ENCODE assay signal across 10 cellular contexts in the genomic region with DNA sequence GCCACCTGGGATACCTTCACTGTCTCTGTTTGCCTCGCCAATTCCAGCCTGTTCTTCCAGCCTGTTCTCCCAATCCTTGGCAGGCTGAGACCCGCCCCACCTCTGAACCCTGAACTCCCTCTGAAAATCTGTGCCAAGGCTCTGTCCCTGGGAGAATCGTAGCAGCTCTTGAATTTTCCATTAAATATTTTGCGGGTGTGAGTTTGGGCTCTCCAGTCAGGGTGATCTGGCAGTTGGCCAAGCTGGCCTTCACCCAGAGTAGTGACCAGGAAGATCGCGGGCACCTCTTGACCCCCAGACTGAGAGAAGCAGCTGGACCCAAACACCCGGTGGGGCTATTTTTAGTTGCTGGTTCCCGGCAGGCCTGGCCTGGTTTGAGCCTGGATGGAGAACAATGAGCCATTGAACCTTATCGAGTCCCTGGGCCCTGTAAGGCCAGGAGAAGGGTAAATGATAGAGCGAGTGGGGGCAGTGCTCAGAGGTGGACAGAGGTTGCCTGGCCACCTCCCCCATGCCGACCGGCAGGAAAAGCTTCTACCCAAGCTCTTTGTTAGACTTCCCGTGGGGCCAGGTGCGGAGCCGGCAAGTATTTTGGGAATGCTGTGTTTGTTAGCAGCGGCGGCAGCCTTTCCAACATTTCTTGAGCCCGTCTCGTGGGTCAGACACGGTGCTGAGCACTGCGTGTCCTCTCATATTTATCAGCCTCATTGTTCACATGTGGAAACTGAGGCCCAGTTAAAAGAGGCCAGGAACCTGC.
DNase-seq lines count a peak whose midpoint lies in the region; ATAC-seq and TF ChIP-seq lines count a peak whose summit lies in the region.
"Had no signal": no experiment of that assay in that cellular context is flagged by ENCODE, and none has a peak within 500 bp of the region (broad histone marks: within the 10 kb centered on the region; RNA-seq: fewer than 3 reads in every experiment).

No MANE protein-coding gene starts in this region.

- no peak for TF ChIP-seq CTCF in tibial nerve (IDR thresholded peaks at IDR 0.05)
- no peak for TF ChIP-seq CTCF in GM10248 (IDR thresholded peaks at IDR 0.05; ENCODE audit: control extremely low read depth, extremely low read depth, low read depth, missing control alignments)

- DNase-seq in SJCRH30 = peak; percentile 93
- peak; percentile 93 for DNase-seq in glomerular endothelial cell (ENCODE audit: extremely low read depth, low read depth, low spot score)
- peak; percentile 84 to 86 for DNase-seq in tibial nerve (ENCODE audit: low spot score in 2 of 2)
- DNase-seq in AG20443 (ENCODE audit: low spot score) = no peak
- DNase-seq in GM10248 (ENCODE audit: extremely low spot score) = no peak
- DNase-seq: effector CD8-positive, alpha-beta T cell had no signal

- H3K4me1 ChIP-seq in SJCRH30 (peaks cover 28% of the 10 kb centered on the region), mucosa of stomach (ENCODE audit: control insufficient read depth, insufficient read depth, low read length) (peaks cover 15% of the 10 kb centered on the region), tibial nerve (peaks cover 0 to 59% (median 23%) of the 10 kb centered on the region in 4 donors)
- H3K4me1 ChIP-seq: prostate gland had no signal

- ATAC-seq in GM21529 (IDR thresholded peaks at IDR 0.05; ENCODE audit: unreplicated experiment) (no peak), HG02759 (IDR thresholded peaks at IDR 0.05; ENCODE audit: unreplicated experiment) (no peak)

- H3K9me3 ChIP-seq in SJCRH30 (replicated peaks) (no peaks in the 10 kb centered on the region), mucosa of stomach (ENCODE audit: control insufficient read depth, low read length) (no peaks in the 10 kb centered on the region), tibial nerve (no peaks in the 10 kb centered on the region)
- H3K9me3 ChIP-seq: prostate gland had no signal

- H3K36me3 ChIP-seq in SJCRH30 = no peaks in the 10 kb centered on the region
- H3K36me3 ChIP-seq in mucosa of stomach (ENCODE audit: control insufficient read depth, insufficient read depth, low read length) = no peaks in the 10 kb centered on the region
- no peaks in the 10 kb centered on the region for H3K36me3 ChIP-seq in tibial nerve
- H3K36me3 ChIP-seq: prostate gland had no signal

- peak in 1 of 2 donors; percentile 77 for TF ChIP-seq EP300 in tibial nerve (IDR thresholded peaks at IDR 0.05)

- H3K9ac ChIP-seq in mucosa of stomach (ENCODE audit: low read length) = peak overlapping the region; percentile 9

- no peak for TF ChIP-seq POLR2A in tibial nerve (IDR thresholded peaks at IDR 0.05)

- CTCF ChIA-PET in GM10248 (lab: Yijun Ruan, JAX) = no interaction called here

- H3K27me3 ChIP-seq in SJCRH30 (no peaks in the 10 kb centered on the region), mucosa of stomach (ENCODE audit: control insufficient read depth, insufficient read depth, low read length) (no peaks in the 10 kb centered on the region), tibial nerve (no peaks in the 10 kb centered on the region)

- WGBS in tibial nerve, 2 donors = 30 to 31% methylated on average over 17 to 21 of the region's 21 CpGs

- H3K27ac ChIP-seq in SJCRH30 (peak overlapping the region; percentile 78), tibial nerve (peak overlapping the region; percentile 39 to 82 (median 58))
- H3K27ac ChIP-seq: prostate gland had no signal

- H3K4me3 ChIP-seq in SJCRH30 = peak overlapping the region; percentile 10
- no peak overlapping the region for H3K4me3 ChIP-seq in mucosa of stomach (ENCODE audit: low read length)
- no peak overlapping the region for H3K4me3 ChIP-seq in tibial nerve
- H3K4me3 ChIP-seq: prostate gland had no signal

- POLR2A ChIA-PET in GM10248 (lab: Yijun Ruan, JAX) = no interaction called here

Comparison
In these comparisons a context has a peak if more than half of its experiments do, and no peak if none do; other contexts are left out.
1. DNase-seq: peak in SJCRH30 (2 of 2), glomerular endothelial cell (single experiment) and tibial nerve (2 of 2); none in AG20443 (single experiment) and GM10248 (single experiment).